ENCODE assay signal across 28 cellular contexts in genomic region chr12:131271724-131272123, GRCh38.
"Had no signal": no experiment of that assay in that cellular context is flagged by ENCODE, and none has a peak within 500 bp of the region (broad histone marks: within the 10 kb centered on the region; RNA-seq: fewer than 3 reads in every experiment).

No MANE protein-coding gene starts in this region.

- H3K9me3 Mint-ChIP-seq: immature natural killer cell; naive thymus-derived CD8-positive, alpha-beta T cell; nephron; neural crest cell; stimulated activated naive B cell treated with anti-CD40 and anti-IgM and Interleukin-4, amounts not matched to agents 10 μg/mL and 1 μg/mL and 100 μg/mL, for 72 hours; stimulated activated naive CD8-positive, alpha-beta T cell treated with anti-CD3 and anti-CD28 coated beads, Interleukin-15, amount 100 ng/mL, for 72 hours; type B pancreatic cell had no signal

- H3K27ac Mint-ChIP-seq: immature natural killer cell; naive thymus-derived CD8-positive, alpha-beta T cell; nephron; progenitor cell of endocrine pancreas; stimulated activated naive B cell treated with anti-CD40 and anti-IgM and Interleukin-4, amounts not matched to agents 10 μg/mL and 1 μg/mL and 100 μg/mL, for 72 hours; stimulated activated naive CD8-positive, alpha-beta T cell treated with anti-CD3 and anti-CD28 coated beads, Interleukin-15, amount 100 ng/mL, for 72 hours; type B pancreatic cell had no signal

- ATAC-seq: left colon; left lung; lower lobe of right lung; naive thymus-derived CD8-positive, alpha-beta T cell; sciatic nerve; stimulated activated naive B cell treated with anti-CD40 and anti-IgM and Interleukin-4, amounts not matched to agents 10 μg/mL and 1 μg/mL and 100 μg/mL, for 72 hours; stimulated activated naive CD8-positive, alpha-beta T cell treated with anti-CD3 and anti-CD28 coated beads, Interleukin-15, amount 100 ng/mL, for 72 hours had no signal

- H3K36me3 Mint-ChIP-seq: immature natural killer cell; naive thymus-derived CD8-positive, alpha-beta T cell; stimulated activated naive B cell treated with anti-CD40 and anti-IgM and Interleukin-4, amounts not matched to agents 10 μg/mL and 1 μg/mL and 100 μg/mL, for 72 hours; type B pancreatic cell had no signal

- H3K4me3 Mint-ChIP-seq: immature natural killer cell; naive thymus-derived CD8-positive, alpha-beta T cell; nephron; neural crest cell; stimulated activated naive B cell treated with anti-CD40 and anti-IgM and Interleukin-4, amounts not matched to agents 10 μg/mL and 1 μg/mL and 100 μg/mL, for 72 hours; stimulated activated naive CD8-positive, alpha-beta T cell treated with anti-CD3 and anti-CD28 coated beads, Interleukin-15, amount 100 ng/mL, for 72 hours; type B pancreatic cell had no signal

- H3K4me1 Mint-ChIP-seq: immature natural killer cell; naive thymus-derived CD8-positive, alpha-beta T cell; stimulated activated naive B cell treated with anti-CD40 and anti-IgM and Interleukin-4, amounts not matched to agents 10 μg/mL and 1 μg/mL and 100 μg/mL, for 72 hours; stimulated activated naive CD8-positive, alpha-beta T cell treated with anti-CD3 and anti-CD28 coated beads, Interleukin-15, amount 100 ng/mL, for 72 hours had no signal

- H3K27ac ChIP-seq: left lung, lower lobe of right lung, neutrophil, ovary, right atrium auricular region, skin epidermis, tibial nerve, vagina had no signal

- H3K36me3 ChIP-seq: left lung, lower lobe of right lung, neutrophil, ovary, right atrium auricular region, tibial nerve, vagina had no signal

- DNase-seq: hypothalamus; immature natural killer cell; left colon; left lung; lower lobe of right lung; mammary epithelial cell; mesenchymal stem cell; naive thymus-derived CD8-positive, alpha-beta T cell; ovary; stimulated activated CD4-positive, alpha-beta T cell treated with anti-CD3 and anti-CD28 coated beads, Interleukin-12 subunit alpha, Interleukin-12 subunit beta, amount 100 ng/mL, for 4 hours; stimulated activated CD4-positive, alpha-beta T cell treated with anti-CD3 and anti-CD28 coated beads, Interleukin-15, amount 100 ng/mL, for 24 hours; stimulated activated CD4-positive, alpha-beta T cell treated with anti-CD3 and anti-CD28 coated beads, Interleukin-2, amount 100 ng/mL, for 24 hours; stimulated activated CD4-positive, alpha-beta T cell treated with anti-CD3 and anti-CD28 coated beads, Interleukin-4, amount 100 ng/mL, for 1 hour; stimulated activated naive B cell treated with anti-CD40 and anti-IgM and Interleukin-4, amounts not matched to agents 10 μg/mL and 1 μg/mL and 100 μg/mL, for 72 hours; stimulated activated naive CD8-positive, alpha-beta T cell treated with anti-CD3 and anti-CD28 coated beads, Interleukin-15, amount 100 ng/mL, for 72 hours; substantia nigra had no signal

- H3K4me3 ChIP-seq: left lung, lower lobe of right lung, ovary, right atrium auricular region, skin epidermis, tibial nerve, vagina had no signal

- H3K27me3 Mint-ChIP-seq: naive thymus-derived CD8-positive, alpha-beta T cell; stimulated activated naive B cell treated with anti-CD40 and anti-IgM and Interleukin-4, amounts not matched to agents 10 μg/mL and 1 μg/mL and 100 μg/mL, for 72 hours; stimulated activated naive CD8-positive, alpha-beta T cell treated with anti-CD3 and anti-CD28 coated beads, Interleukin-15, amount 100 ng/mL, for 72 hours had no signal

- FAIRE-seq: islet of Langerhans, kidney had no signal

- H3K9me3 ChIP-seq: left lung, lower lobe of right lung, neutrophil, ovary, right atrium auricular region, tibial nerve, vagina had no signal

- H3K27me3 ChIP-seq: left lung, neutrophil, ovary, right atrium auricular region, vagina had no signal

- H3K4me1 ChIP-seq: left lung, lower lobe of right lung had no signal
